ENCODE assay signal across 17 cellular contexts in the genomic region with DNA sequence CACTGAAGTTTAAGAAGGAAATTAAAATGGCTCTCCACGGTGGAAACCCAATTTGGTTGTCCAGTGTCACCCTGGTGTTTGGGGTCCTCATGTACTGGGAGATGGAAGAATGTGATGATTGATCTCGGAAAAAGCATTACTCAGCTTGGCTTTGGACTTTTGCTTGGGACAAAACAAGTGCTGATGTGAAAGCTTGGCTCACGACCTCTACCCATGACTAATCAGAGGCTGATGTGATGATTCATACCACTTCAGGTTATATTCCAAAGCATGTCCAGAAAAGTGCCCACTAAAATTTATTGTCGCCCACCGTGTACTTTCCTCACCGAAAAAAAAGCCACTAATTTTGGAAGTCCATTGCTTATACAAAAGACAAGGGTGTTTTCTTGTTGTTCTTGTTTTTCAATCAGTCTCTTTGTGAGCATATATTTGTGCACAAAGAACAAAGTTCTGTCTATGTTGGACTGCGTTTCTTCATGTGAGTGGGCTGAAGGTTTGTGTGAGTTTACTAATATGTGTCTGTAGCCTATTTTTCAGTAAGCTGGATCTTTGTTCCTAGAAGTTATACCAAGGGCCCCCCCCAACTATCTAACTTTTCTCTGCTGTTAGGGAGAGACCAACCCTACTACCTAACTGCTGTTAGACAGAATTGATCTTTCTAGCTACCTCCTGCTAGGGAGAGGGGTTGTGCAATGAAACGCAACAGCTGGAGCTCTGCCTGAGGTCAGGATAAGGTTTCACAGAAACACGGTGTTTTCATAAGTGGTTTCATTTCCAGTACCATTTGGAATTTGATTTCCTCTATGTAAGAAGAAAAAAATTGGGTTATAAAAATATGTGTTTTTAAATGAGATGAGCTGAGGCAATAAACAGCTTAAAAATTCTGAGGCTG. TPM values are rescaled to one million over a fixed set of nuclear protein-coding genes. Genes with fewer than 3 reads are reported as not detected.
"Had no signal": no experiment of that assay in that cellular context is flagged by ENCODE, and none has a peak within 500 bp of the region (broad histone marks: within the 10 kb centered on the region; RNA-seq: fewer than 3 reads in every experiment).

No MANE protein-coding gene starts in this region.

RNA-seq across cellular contexts. Expression of gene CDY1B, which starts 21.4 kb away (rescaled TPM):
- total RNA-seq: activated B cell treated with CpG ODN at 0.5 μM for 24 hours; activated CD4-positive, alpha-beta memory T cell treated with anti-CD3 and anti-CD28 coated beads for 36 hours; activated CD4-positive, alpha-beta T cell treated with anti-CD3 and anti-CD28 coated beads, Interleukin-2, amount 10 ng/mL, durations not matched to agents 24 days and 14 days; activated CD8-positive, alpha-beta memory T cell treated with anti-CD3 and anti-CD28 coated beads for 36 hours; activated CD8-positive, alpha-beta T cell treated with anti-CD3 and anti-CD28 coated beads for 36 hours; activated naive CD4-positive, alpha-beta T cell treated with anti-CD3 and anti-CD28 coated beads for 36 hours; activated naive CD4-positive, alpha-beta T cell treated with anti-CD3 and anti-CD28 coated beads, Interleukin-2, amount 50 U/mL, for 72 hours; activated naive CD8-positive, alpha-beta T cell treated with anti-CD3 and anti-CD28 coated beads for 36 hours; activated T-cell treated with anti-CD3 and anti-CD28 coated beads, Interleukin-2, amount 50 U/mL, for 4 hours; activated T-cell treated with anti-CD3 and anti-CD28 coated beads, Interleukin-2, amount 50 U/mL, for 72 hours; activated T-helper 1 cell treated with anti-CD3 and anti-CD28 coated beads, Interleukin-12 subunit alpha, Interleukin-12 subunit beta, Interleukin-2, Interleukin-4 antibody, amounts not matched to agents 30 ng/mL and 10 ng/mL and 1 ng/mL, durations not matched to agents 14 hours and 24 hours and 36 hours; activated T-helper 17 cell treated with anti-CD3 and anti-CD28 coated beads, Interleukin-2, amount 50 U/mL, for 72 hours; adrenal gland; aorta; astrocyte; bronchial epithelial cell; cardiac muscle cell had no signal
- polyA plus RNA-seq: adrenal gland, aorta, cardiac muscle cell had no signal
